Comparison of ENCODE assay signal across 12 cellular contexts in genomic region chr10:91378061-91378460, GRCh38. TPM values are rescaled to one million over a fixed set of nuclear protein-coding genes. Genes with fewer than 3 reads are reported as not detected.
A peak's percentile ranks its signal among the peaks of the same experiment; 100 is the strongest.
DNase-seq lines count a peak whose midpoint lies in the region; ATAC-seq and TF ChIP-seq lines count a peak whose summit lies in the region.
"Had no signal": no experiment of that assay in that cellular context is flagged by ENCODE, and none has a peak within 500 bp of the region (broad histone marks: within the 10 kb centered on the region; RNA-seq: fewer than 3 reads in every experiment).

No MANE protein-coding gene starts in this region.

- no peak for ATAC-seq in GM21825 (IDR thresholded peaks at IDR 0.05; ENCODE audit: unreplicated experiment)

- intact Hi-C loops in esophagus squamous epithelium (cut with DNase I) = no loop called here

- H3K27me3 Mint-ChIP-seq in activated CD4-positive, alpha-beta T cell treated with anti-CD3 and anti-CD28 coated beads, Interleukin-2, amount 10 ng/mL, durations not matched to agents 7 days and 5 days = peaks cover 14% of the 10 kb centered on the region
- peaks cover 2 to 10% (median 9%) of the 10 kb centered on the region in 3 donors for H3K27me3 Mint-ChIP-seq in immature natural killer cell (ENCODE audit: low read depth in 3 of 3)

- H3K27ac Mint-ChIP-seq in activated CD4-positive, alpha-beta T cell treated with anti-CD3 and anti-CD28 coated beads, Interleukin-2, amount 10 ng/mL, durations not matched to agents 7 days and 5 days = no peak overlapping the region
- H3K27ac Mint-ChIP-seq in immature natural killer cell = no peak overlapping the region
- H3K27ac Mint-ChIP-seq: brain had no signal

- TF ChIP-seq CTCF in esophagus squamous epithelium (IDR thresholded peaks at IDR 0.05) = no peak

- peaks cover 0 to 32% (median 8%) of the 10 kb centered on the region in 3 donors for H3K9me3 ChIP-seq in esophagus squamous epithelium

- H3K9me3 Mint-ChIP-seq in activated CD4-positive, alpha-beta T cell treated with anti-CD3 and anti-CD28 coated beads, Interleukin-2, amount 10 ng/mL, durations not matched to agents 7 days and 5 days = peaks cover 30% of the 10 kb centered on the region
- H3K9me3 Mint-ChIP-seq in immature natural killer cell = peaks cover 16 to 41% (median 26%) of the 10 kb centered on the region in 6 donors

- no peaks in the 10 kb centered on the region for H3K4me1 Mint-ChIP-seq in activated CD4-positive, alpha-beta T cell treated with anti-CD3 and anti-CD28 coated beads, Interleukin-2, amount 10 ng/mL, durations not matched to agents 7 days and 5 days
- peaks cover 4% of the 10 kb centered on the region in 2 donors for H3K4me1 Mint-ChIP-seq in immature natural killer cell

- no peak overlapping the region for H3K4me3 Mint-ChIP-seq in activated CD4-positive, alpha-beta T cell treated with anti-CD3 and anti-CD28 coated beads, Interleukin-2, amount 10 ng/mL, durations not matched to agents 7 days and 5 days
- H3K4me3 Mint-ChIP-seq in immature natural killer cell = no peak overlapping the region
- H3K4me3 Mint-ChIP-seq: brain had no signal

- CTCF ChIA-PET in activated CD4-positive, alpha-beta T cell treated with anti-CD3 and anti-CD28 coated beads, Interleukin-2, amount 10 ng/mL, durations not matched to agents 7 days and 5 days (lab: Charles Lee) = interaction anchor here (0.6 to 1.2 kb wide), 2 partner anchors 89 to 1344 kb away, joined by 3 read pairs; no protein-coding TSS in a partner anchor

- no peak overlapping the region for H3K4me3 ChIP-seq in esophagus squamous epithelium
- H3K4me3 ChIP-seq: thyroid gland had no signal

- peaks cover 2% of the 10 kb centered on the region for H3K36me3 Mint-ChIP-seq in activated CD4-positive, alpha-beta T cell treated with anti-CD3 and anti-CD28 coated beads, Interleukin-2, amount 10 ng/mL, durations not matched to agents 7 days and 5 days (ENCODE audit: low read depth)
- peaks cover 4 to 7% (median 4%) of the 10 kb centered on the region in 3 donors for H3K36me3 Mint-ChIP-seq in immature natural killer cell

- no peaks in the 10 kb centered on the region for H3K4me1 ChIP-seq in esophagus squamous epithelium
- H3K4me1 ChIP-seq: thyroid gland had no signal

- POLR2A ChIA-PET in activated CD4-positive, alpha-beta T cell treated with anti-CD3 and anti-CD28 coated beads, Interleukin-2, amount 10 ng/mL, durations not matched to agents 7 days and 5 days (lab: Charles Lee) = no interaction called here

- H3K27ac ChIP-seq in esophagus squamous epithelium = no peak overlapping the region
- H3K27ac ChIP-seq: thyroid gland had no signal

- peaks cover 0 to 2% (median 0%) of the 10 kb centered on the region in 4 donors for H3K27me3 ChIP-seq in esophagus squamous epithelium
- H3K27me3 ChIP-seq: thyroid gland had no signal

- no peak for TF ChIP-seq POLR2A in esophagus squamous epithelium (IDR thresholded peaks at IDR 0.05)

- no peaks in the 10 kb centered on the region for H3K36me3 ChIP-seq in esophagus squamous epithelium
- H3K36me3 ChIP-seq: thyroid gland had no signal

- DNase-seq in activated CD4-positive, alpha-beta T cell treated with anti-CD3 and anti-CD28 coated beads for 48 hours = peak; percentile 11
- no peak for DNase-seq in activated CD4-positive, alpha-beta T cell treated with anti-CD3 and anti-CD28 coated beads, Interleukin-2, amount 10 ng/mL, durations not matched to agents 7 days and 5 days
- DNase-seq in EL (peak; percentile 38), T follicular helper cell (ENCODE audit: low read depth) (peak; percentile 6), immature natural killer cell (peak in 2 of 3 donors; percentile 4 to 12), NCI-H524 treated with DMSO at 0.1 percent for 48 hours (lab: John Stamatoyannopoulos, UW) (no peak), esophagus squamous epithelium (lab: John Stamatoyannopoulos, UW) (no peak)
- DNase-seq: GOT3, kidney glomerular epithelial cell, thyroid gland had no signal

RNA-seq across cellular contexts. Expression of gene HECTD2, which starts 32.1 kb away (rescaled TPM):
- total RNA-seq in activated CD4-positive, alpha-beta T cell treated with anti-CD3 and anti-CD28 coated beads, Interleukin-2, amount 10 ng/mL, durations not matched to agents 7 days and 5 days = 1 to 10 TPM; 2.6 to 3.1 TPM
- polyA plus RNA-seq in immature natural killer cell = 1 to 10 TPM in 2 of 3 donors, under 1 TPM in 1; 0.41 to 2.8 (median 1.3) TPM
- total RNA-seq in esophagus squamous epithelium = 10 to 100 TPM in 1 of 4 donors, 1 to 10 TPM in 3; 5.0 to 12.8 (median 6.8) TPM

Comparison
In these comparisons a context has a peak if more than half of its experiments do, and no peak if none do; other contexts are left out.
1. DNase-seq: peak in activated CD4-positive, alpha-beta T cell treated with anti-CD3 and anti-CD28 coated beads for 48 hours (single experiment), EL (single experiment), T follicular helper cell (single experiment) and immature natural killer cell (2 of 3); none in activated CD4-positive, alpha-beta T cell treated with anti-CD3 and anti-CD28 coated beads, Interleukin-2, amount 10 ng/mL, durations not matched to agents 7 days and 5 days (single experiment), NCI-H524 treated with DMSO at 0.1 percent for 48 hours (single experiment) and esophagus squamous epithelium (single experiment).